ENCODE assay signal across 9 cellular contexts in the genomic region with DNA sequence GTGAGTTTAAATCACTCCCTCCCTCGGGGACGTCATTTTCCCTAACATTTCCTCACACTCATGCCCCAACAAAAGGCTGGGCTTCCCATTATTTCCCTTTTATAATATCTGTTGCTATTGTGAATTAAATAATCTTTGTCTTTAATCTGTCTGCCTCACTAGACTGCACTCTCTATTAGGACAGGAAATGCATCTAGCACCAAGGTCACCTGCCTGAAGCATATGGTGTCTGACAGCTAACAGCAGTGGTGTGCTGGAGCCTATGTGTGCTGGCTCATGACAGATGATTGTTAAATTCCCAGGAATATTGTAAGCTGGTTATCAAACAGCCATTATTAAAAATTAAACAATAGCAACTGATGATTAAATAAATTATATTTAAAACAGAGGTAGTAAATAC.
"Had no signal": no experiment of that assay in that cellular context is flagged by ENCODE, and none has a peak within 500 bp of the region (broad histone marks: within the 10 kb centered on the region; RNA-seq: fewer than 3 reads in every experiment).

No MANE protein-coding gene starts in this region.

- H2AFZ ChIP-seq: GM23248 had no signal

- H3K9me3 Mint-ChIP-seq: HFFc6 had no signal

- H3K27ac Mint-ChIP-seq: HFFc6, IgD-negative memory B cell had no signal

- H3K4me3 ChIP-seq: GM23248, HAP-1 had no signal

- H3K4me1 ChIP-seq: HAP-1 had no signal

- H3K4me1 Mint-ChIP-seq: IgD-negative memory B cell had no signal

- H3K4me3 Mint-ChIP-seq: HFFc6, IgD-negative memory B cell had no signal

- H3K27ac ChIP-seq: GM23248, HL-60 had no signal

- H3K9me3 ChIP-seq: HAP-1 had no signal

- H3K27me3 Mint-ChIP-seq: IgD-negative memory B cell had no signal

- H3K36me3 Mint-ChIP-seq: IgD-negative memory B cell had no signal

- ATAC-seq: HCT116, HepG2 had no signal

- DNase-seq: GM23248, GOT3, H7, HFFc6 had no signal

- H3K9ac ChIP-seq: GM23248 had no signal

- H3K36me3 ChIP-seq: HAP-1 had no signal
